In the genomic region with DNA sequence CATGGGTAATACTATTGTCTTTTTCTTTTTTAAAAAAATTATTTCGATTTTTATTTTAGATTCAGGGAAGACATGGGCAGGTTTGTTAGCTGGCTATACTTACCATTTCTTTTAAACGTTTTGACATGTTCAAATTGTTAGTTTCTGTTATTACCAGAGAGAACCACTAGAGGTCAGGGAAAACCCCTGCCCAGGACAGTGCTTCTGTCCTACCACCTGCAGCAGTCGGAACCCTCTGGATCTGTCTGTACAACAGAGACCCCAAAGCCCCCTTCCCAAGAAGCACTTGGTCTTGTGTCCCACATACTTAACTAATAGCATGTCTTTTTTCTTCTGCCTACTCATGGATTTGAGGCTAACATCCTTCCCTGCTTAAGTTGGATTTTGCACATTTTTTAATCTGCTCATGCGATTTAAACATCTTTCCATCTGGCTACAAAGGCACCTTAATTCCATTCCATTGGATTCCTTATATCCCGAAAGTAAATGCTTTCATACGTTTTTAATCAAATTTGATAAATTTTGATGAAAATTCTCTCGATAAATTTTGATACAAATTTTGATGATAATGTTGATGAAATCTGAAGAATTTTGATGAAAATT, we compare ENCODE assay signal across 9 cellular contexts. TPM values are rescaled to one million over a fixed set of nuclear protein-coding genes. Genes with fewer than 3 reads are reported as not detected.
DNase-seq lines count a peak whose midpoint lies in the region; ATAC-seq and TF ChIP-seq lines count a peak whose summit lies in the region.
"Had no signal": no experiment of that assay in that cellular context is flagged by ENCODE, and none has a peak within 500 bp of the region (broad histone marks: within the 10 kb centered on the region; RNA-seq: fewer than 3 reads in every experiment).

No MANE protein-coding gene starts in this region.

- DNase-seq in DMS53 treated with DMSO at 0.1 percent for 48 hours (lab: John Stamatoyannopoulos, UW; ENCODE audit: unreplicated experiment) (peak; percentile 61), NCI-H345 treated with DMSO at 0.1 percent for 48 hours (lab: John Stamatoyannopoulos, UW; ENCODE audit: unreplicated experiment) (peak; percentile 36), astrocyte of the cerebellum (ENCODE audit: low read depth) (no peak), iris pigment epithelial cell (ENCODE audit: low read depth) (peak; percentile 40), tibial nerve (ENCODE audit: low spot score in 2 of 2) (no peak), lower leg skin (ENCODE audit: low spot score in 2 of 2) (no peak)
- DNase-seq: activated T-cell treated with anti-CD3 and anti-CD28 coated beads, Interleukin-2, amount 50 U/mL, for 4 hours had no signal

- TF ChIP-seq POLR2A in tibial nerve (IDR thresholded peaks at IDR 0.05) (no peak), lower leg skin (IDR thresholded peaks at IDR 0.05) (no peak)

- H3K4me3 ChIP-seq in astrocyte of the cerebellum (ENCODE audit: low read depth, low read length) (no peak overlapping the region), tibial nerve (no peak overlapping the region), lower leg skin (ENCODE audit: low read depth, poor library complexity, severe bottlenecking) (no peak overlapping the region)

- H3K4me1 ChIP-seq in tibial nerve = peaks cover 0 to 5% (median 2%) of the 10 kb centered on the region in 4 donors

- H3K27me3 ChIP-seq in tibial nerve = no peaks in the 10 kb centered on the region

- WGBS in tibial nerve, 2 donors = 32 to 34% methylated on average over 7 of the region's 7 CpGs
- WGBS in lower leg skin, 2 donors = 36 to 38% methylated on average over 7 of the region's 7 CpGs

- in situ Hi-C loops in astrocyte of the cerebellum (cut with HindIII; ENCODE audit: low sequenced_read_pairs) = no loop called here

- peak; percentile 84 for ATAC-seq in GM19324 (IDR thresholded peaks at IDR 0.05; ENCODE audit: low FRiP score, unreplicated experiment)
- ATAC-seq in HG03103 (IDR thresholded peaks at IDR 0.05; ENCODE audit: low read depth, unreplicated experiment) = peak; percentile 97

- H3K27ac ChIP-seq in tibial nerve = no peak overlapping the region

- H3K9me3 ChIP-seq in tibial nerve = no peaks in the 10 kb centered on the region

- TF ChIP-seq CTCF in astrocyte of the cerebellum (IDR thresholded peaks at IDR 0.05; ENCODE audit: low read depth, low read length, missing control alignments) (peak; percentile 79), tibial nerve (IDR thresholded peaks at IDR 0.05) (peak; percentile 52 to 74 (median 69)), lower leg skin (IDR thresholded peaks at IDR 0.05) (no peak)

- no peaks in the 10 kb centered on the region for H3K36me3 ChIP-seq in tibial nerve

- TF ChIP-seq EP300 in tibial nerve (IDR thresholded peaks at IDR 0.05) = no peak

- intact Hi-C loops in lower leg skin (cut with DNase I; ENCODE audit: low total_unique reads) = no loop called here

RNA-seq across cellular contexts. Expression of a gene that starts 10.0 kb away (rescaled TPM):
- total RNA-seq in tibial nerve = 10 to 100 TPM; 21.2 to 34.3 (median 28.8) TPM
- total RNA-seq in lower leg skin = 10 to 100 TPM in 2 of 4 donors, 1 to 10 TPM in 2; 7.5 to 20.5 (median 13.3) TPM

Comparison
In these comparisons a context has a peak if more than half of its experiments do, and no peak if none do; other contexts are left out.
1. DNase-seq: peak in DMS53 treated with DMSO at 0.1 percent for 48 hours (single experiment), NCI-H345 treated with DMSO at 0.1 percent for 48 hours (single experiment) and iris pigment epithelial cell (single experiment); none in astrocyte of the cerebellum (single experiment), tibial nerve (0 of 2) and lower leg skin (0 of 2).
2. CTCF ChIP-seq: peak in astrocyte of the cerebellum (single experiment) and tibial nerve (5 of 5); none in lower leg skin (0 of 3).